8 cellular contexts compared by ENCODE assay signal in genomic region chr6:73308712-73309533, GRCh38. TPM values are rescaled to one million over a fixed set of nuclear protein-coding genes. Genes with fewer than 3 reads are reported as not detected.
DNase-seq lines count a peak whose midpoint lies in the region; ATAC-seq and TF ChIP-seq lines count a peak whose summit lies in the region.

No MANE protein-coding gene starts in this region.

- peaks cover 32% of the 10 kb centered on the region for H3K27me3 Mint-ChIP-seq in CD4-positive, CD25-positive, alpha-beta regulatory T cell

- H3K4me3 Mint-ChIP-seq in CD4-positive, CD25-positive, alpha-beta regulatory T cell = peak overlapping the region; percentile 93 to 99 (median 98)

- H3K4me1 ChIP-seq in CD4-positive, CD25-positive, alpha-beta regulatory T cell (ENCODE audit: control insufficient read depth, insufficient read depth, low read length, poor library complexity, severe bottlenecking) = peaks cover 20% of the 10 kb centered on the region

- H3K4me3 ChIP-seq in CD4-positive, CD25-positive, alpha-beta regulatory T cell (ENCODE audit: low read depth, low read length) = peak overlapping the region; percentile 89
- peak overlapping the region; percentile 55 for H3K4me3 ChIP-seq in HFF-Myc (replicated peaks; ENCODE audit: low read depth, low read length)
- peak overlapping the region; percentile 51 for H3K4me3 ChIP-seq in WERI-Rb-1 (ENCODE audit: low read depth, low read length)
- H3K4me3 ChIP-seq in skeletal muscle cell (ENCODE audit: low read depth, low read length) = peak overlapping the region; percentile 73

- H3K27me3 ChIP-seq in CD4-positive, CD25-positive, alpha-beta regulatory T cell (ENCODE audit: control insufficient read depth, insufficient read depth, low read length) = no peaks in the 10 kb centered on the region
- no peaks in the 10 kb centered on the region for H3K27me3 ChIP-seq in WERI-Rb-1 (ENCODE audit: insufficient read depth, low read depth, severe bottlenecking)

- no peaks in the 10 kb centered on the region for H3K36me3 Mint-ChIP-seq in CD4-positive, CD25-positive, alpha-beta regulatory T cell

- ATAC-seq in CD4-positive, CD25-positive, alpha-beta regulatory T cell (ENCODE audit: low read depth in 2 of 2) = no peak
- ATAC-seq in HG02678 (IDR thresholded peaks at IDR 0.05; ENCODE audit: unreplicated experiment) (no peak), GM18505 (IDR thresholded peaks at IDR 0.05; ENCODE audit: unreplicated experiment) (no peak)

- no peak for DNase-seq in CD4-positive, CD25-positive, alpha-beta regulatory T cell
- no peak for DNase-seq in HFF-Myc (ENCODE audit: extremely low read depth, low read depth)
- no peak for DNase-seq in WERI-Rb-1
- DNase-seq in germinal center (ENCODE audit: low spot score) = peak; percentile 24
- no peak for DNase-seq in skeletal muscle cell (ENCODE audit: low read depth)
- DNase-seq in HuH-7 (ENCODE audit: low spot score) = no peak

- peaks cover 0 to 2% (median 0%) of the 10 kb centered on the region in 7 donors for H3K9me3 Mint-ChIP-seq in CD4-positive, CD25-positive, alpha-beta regulatory T cell

- TF ChIP-seq POLR2A in GM18505 (IDR thresholded peaks at IDR 0.05; ENCODE audit: borderline replicate concordance, extremely low read depth, insufficient read depth, insufficient read length) = no peak

- TF ChIP-seq CTCF in HFF-Myc (IDR thresholded peaks at IDR 0.05; ENCODE audit: low read depth, low read length, missing control alignments) (peak; percentile 30), WERI-Rb-1 (IDR thresholded peaks at IDR 0.05; ENCODE audit: low read depth, low read length) (no peak)

- peak overlapping the region in 2 of 3 donors; percentile 79 to 88 for H3K27ac Mint-ChIP-seq in CD4-positive, CD25-positive, alpha-beta regulatory T cell

- no peaks in the 10 kb centered on the region for H3K36me3 ChIP-seq in CD4-positive, CD25-positive, alpha-beta regulatory T cell (ENCODE audit: control insufficient read depth, insufficient read depth, low read length)
- H3K36me3 ChIP-seq in WERI-Rb-1 = no peaks in the 10 kb centered on the region

- H3K27ac ChIP-seq in CD4-positive, CD25-positive, alpha-beta regulatory T cell (ENCODE audit: insufficient read depth, low read length, poor library complexity, severe bottlenecking) = no peak overlapping the region
- no peak overlapping the region for H3K27ac ChIP-seq in WERI-Rb-1

- H3K9me3 ChIP-seq in CD4-positive, CD25-positive, alpha-beta regulatory T cell (ENCODE audit: control insufficient read depth in 2 of 2, low read length in 2 of 2) = no peaks in the 10 kb centered on the region
- H3K9me3 ChIP-seq in WERI-Rb-1 (ENCODE audit: severe bottlenecking) = no peaks in the 10 kb centered on the region

- H3K4me1 Mint-ChIP-seq in CD4-positive, CD25-positive, alpha-beta regulatory T cell = peaks cover 5 to 45% (median 26%) of the 10 kb centered on the region in 4 donors

RNA-seq across cellular contexts. Expression of gene DPPA5, which starts 45.2 kb away (rescaled TPM):
- not detected for total RNA-seq in CD4-positive, CD25-positive, alpha-beta regulatory T cell
- polyA plus RNA-seq in CD4-positive, CD25-positive, alpha-beta regulatory T cell = not detected

RNA-seq across cellular contexts. Expression of gene KHDC1, which starts 45.9 kb away (rescaled TPM):
- total RNA-seq in CD4-positive, CD25-positive, alpha-beta regulatory T cell = 3.2 TPM
- 1 to 10 TPM; 2.2 to 4.5 (median 2.9) TPM for polyA plus RNA-seq in CD4-positive, CD25-positive, alpha-beta regulatory T cell

RNA-seq across cellular contexts. Expression of gene KHDC3L, which starts 53.5 kb away (rescaled TPM):
- not detected for total RNA-seq in CD4-positive, CD25-positive, alpha-beta regulatory T cell
- polyA plus RNA-seq in CD4-positive, CD25-positive, alpha-beta regulatory T cell = not detected
